In the genomic region with DNA sequence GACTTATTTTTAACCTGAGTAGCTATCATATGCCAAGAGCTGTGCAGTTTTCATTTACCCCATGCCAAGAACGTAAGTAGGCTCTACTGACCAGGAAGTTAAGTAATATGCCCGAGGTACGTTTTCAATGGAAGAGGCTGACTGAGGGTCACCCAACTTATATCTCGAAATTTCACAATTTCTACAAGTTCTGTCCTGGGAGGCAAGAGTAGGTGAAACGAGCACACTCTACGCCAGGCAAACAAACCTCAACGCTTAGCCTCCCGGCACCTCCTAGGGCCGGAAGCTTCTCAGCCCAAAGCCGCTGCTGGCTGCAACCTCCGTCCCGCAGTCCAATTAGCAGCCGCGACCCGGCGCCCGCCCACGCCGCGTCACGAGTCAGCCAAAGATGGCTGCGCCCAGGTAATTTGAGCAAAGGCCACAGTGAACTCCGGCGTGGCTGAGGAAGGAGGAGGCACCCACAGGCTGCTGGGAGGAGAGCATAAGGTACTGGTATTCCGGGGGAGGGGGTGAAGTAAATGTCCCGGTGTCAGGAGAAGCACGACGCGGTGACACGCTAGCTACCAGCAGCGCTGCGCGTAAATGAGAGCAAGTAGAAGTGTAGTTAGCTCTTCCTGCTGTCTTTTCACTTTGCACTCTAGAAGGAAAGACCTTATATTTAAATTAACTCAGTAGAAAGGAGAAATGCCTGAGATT, we compare ENCODE assay signal across 1 cellular context.
TF ChIP-seq lines count a peak whose summit lies in the region.

TSS of gene TMEM126A (plus strand) at position 364 of the 696 bp plus-strand sequence. CDS start 2,289 bp downstream, outside the sequence.

TF ChIP-seq in K562, 482 proteins besides CTCF, POLR2A, EP300 and RAD21 (continued from another document and continues in another):
- TF ChIP-seq, protein P1, sequence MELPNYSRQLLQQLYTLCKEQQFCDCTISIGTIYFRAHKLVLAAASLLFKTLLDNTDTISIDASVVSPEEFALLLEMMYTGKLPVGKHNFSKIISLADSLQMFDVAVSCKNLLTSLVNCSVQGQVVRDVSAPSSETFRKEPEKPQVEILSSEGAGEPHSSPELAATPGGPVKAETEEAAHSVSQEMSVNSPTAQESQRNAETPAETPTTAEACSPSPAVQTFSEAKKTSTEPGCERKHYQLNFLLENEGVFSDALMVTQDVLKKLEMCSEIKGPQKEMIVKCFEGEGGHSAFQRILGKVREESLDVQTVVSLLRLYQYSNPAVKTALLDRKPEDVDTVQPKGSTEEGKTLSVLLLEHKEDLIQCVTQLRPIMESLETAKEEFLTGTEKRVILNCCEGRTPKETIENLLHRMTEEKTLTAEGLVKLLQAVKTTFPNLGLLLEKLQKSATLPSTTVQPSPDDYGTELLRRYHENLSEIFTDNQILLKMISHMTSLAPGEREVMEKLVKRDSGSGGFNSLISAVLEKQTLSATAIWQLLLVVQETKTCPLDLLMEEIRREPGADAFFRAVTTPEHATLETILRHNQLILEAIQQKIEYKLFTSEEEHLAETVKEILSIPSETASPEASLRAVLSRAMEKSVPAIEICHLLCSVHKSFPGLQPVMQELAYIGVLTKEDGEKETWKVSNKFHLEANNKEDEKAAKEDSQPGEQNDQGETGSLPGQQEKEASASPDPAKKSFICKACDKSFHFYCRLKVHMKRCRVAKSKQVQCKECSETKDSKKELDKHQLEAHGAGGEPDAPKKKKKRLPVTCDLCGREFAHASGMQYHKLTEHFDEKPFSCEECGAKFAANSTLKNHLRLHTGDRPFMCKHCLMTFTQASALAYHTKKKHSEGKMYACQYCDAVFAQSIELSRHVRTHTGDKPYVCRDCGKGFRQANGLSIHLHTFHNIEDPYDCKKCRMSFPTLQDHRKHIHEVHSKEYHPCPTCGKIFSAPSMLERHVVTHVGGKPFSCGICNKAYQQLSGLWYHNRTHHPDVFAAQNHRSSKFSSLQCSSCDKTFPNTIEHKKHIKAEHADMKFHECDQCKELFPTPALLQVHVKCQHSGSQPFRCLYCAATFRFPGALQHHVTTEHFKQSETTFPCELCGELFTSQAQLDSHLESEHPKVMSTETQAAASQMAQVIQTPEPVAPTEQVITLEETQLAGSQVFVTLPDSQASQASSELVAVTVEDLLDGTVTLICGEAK (IDR thresholded peaks at IDR 0.05), result peak; percentile 66
- TF ChIP-seq, protein P1 (CRISPR knock-in tag; IDR thresholded peaks at IDR 0.05), result no peak
- TF ChIP-seq, protein P2, sequence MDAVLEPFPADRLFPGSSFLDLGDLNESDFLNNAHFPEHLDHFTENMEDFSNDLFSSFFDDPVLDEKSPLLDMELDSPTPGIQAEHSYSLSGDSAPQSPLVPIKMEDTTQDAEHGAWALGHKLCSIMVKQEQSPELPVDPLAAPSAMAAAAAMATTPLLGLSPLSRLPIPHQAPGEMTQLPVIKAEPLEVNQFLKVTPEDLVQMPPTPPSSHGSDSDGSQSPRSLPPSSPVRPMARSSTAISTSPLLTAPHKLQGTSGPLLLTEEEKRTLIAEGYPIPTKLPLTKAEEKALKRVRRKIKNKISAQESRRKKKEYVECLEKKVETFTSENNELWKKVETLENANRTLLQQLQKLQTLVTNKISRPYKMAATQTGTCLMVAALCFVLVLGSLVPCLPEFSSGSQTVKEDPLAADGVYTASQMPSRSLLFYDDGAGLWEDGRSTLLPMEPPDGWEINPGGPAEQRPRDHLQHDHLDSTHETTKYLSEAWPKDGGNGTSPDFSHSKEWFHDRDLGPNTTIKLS (IDR thresholded peaks at IDR 0.05; ENCODE audit: borderline replicate concordance, low read depth), result peak; percentile 78; the same call in 1 of the 2 replicates
- TF ChIP-seq, protein P3, sequence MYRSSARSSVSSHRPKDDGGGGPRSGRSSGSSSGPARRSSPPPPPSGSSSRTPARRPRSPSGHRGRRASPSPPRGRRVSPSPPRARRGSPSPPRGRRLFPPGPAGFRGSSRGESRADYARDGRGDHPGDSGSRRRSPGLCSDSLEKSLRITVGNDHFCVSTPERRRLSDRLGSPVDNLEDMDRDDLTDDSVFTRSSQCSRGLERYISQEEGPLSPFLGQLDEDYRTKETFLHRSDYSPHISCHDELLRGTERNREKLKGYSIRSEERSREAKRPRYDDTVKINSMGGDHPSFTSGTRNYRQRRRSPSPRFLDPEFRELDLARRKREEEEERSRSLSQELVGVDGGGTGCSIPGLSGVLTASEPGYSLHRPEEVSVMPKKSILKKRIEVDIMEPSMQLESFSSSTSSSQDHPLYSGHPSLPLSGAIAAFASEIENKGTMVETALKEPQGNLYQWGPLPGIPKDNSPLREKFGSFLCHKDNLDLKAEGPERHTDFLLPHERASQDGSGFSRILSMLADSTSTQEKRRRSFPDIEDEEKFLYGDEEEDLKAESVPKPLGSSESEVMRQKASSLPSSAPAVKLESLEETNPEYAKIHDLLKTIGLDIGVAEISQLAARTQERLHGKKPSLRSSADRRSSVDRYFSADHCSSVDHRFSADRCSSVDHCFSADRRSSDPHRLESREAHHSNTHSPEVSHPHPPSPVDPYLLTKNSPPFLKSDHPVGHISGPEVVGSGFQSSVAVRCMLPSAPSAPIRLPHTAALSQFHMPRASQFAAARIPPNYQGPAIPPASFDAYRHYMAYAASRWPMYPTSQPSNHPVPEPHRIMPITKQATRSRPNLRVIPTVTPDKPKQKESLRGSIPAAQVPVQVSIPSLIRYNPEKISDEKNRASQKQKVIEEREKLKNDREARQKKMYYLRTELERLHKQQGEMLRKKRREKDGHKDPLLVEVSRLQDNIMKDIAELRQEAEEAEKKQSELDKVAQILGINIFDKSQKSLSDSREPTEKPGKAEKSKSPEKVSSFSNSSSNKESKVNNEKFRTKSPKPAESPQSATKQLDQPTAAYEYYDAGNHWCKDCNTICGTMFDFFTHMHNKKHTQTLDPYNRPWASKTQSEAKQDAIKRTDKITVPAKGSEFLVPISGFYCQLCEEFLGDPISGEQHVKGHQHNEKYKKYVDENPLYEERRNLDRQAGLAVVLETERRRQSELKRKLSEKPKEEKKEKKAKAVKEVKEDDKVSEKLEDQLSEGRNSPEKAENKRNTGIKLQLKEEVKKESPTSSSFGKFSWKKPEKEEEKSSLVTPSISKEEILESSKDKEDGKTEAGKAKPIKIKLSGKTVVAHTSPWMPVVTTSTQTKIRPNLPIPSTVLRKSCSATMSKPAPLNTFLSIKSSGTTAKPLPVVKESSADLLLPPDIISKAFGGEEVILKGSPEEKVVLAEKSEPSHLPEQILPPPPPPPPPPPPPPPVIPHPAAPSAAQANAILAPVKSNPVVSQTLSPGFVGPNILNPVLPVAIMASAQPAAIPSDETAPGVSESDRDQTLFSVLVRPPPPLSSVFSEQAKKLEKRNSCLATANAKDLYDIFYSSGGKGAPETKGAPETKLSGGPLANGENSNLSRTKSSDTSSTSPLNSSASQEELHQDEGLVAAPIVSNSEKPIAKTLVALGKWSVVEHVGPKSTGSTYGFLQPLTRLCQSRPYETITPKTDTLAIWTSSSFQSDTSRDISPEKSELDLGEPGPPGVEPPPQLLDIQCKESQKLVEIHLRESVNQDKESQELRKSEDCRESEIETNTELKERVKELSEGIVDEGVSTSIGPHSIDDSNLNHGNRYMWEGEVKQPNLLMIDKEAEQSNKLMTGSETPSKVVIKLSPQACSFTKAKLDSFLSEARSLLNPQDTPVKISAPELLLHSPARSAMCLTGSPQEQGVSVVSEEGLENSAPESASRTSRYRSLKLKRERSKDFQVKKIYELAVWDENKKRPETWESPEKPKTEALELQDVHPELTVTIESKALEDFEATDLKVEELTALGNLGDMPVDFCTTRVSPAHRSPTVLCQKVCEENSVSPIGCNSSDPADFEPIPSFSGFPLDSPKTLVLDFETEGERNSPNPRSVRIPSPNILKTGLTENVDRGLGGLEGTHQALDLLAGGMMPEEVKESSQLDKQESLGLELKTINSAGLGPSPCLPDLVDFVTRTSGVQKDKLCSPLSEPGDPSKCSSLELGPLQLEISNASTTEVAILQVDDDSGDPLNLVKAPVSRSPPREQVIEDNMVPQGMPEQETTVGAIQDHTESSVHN (IDR thresholded peaks at IDR 0.05; ENCODE audit: borderline replicate concordance in 1 of 2, low read depth in 1 of 2), result no peak
- TF ChIP-seq HNRNPK (IDR thresholded peaks at IDR 0.05; ENCODE audit: low read depth, low read length, poor library complexity, severe bottlenecking) (no peak), TBP (optimal IDR thresholded peaks at IDR 0.05; ENCODE audit: low read depth, low read length) (peak; percentile 90), NR2C2 (CRISPR knock-in tag; IDR thresholded peaks at IDR 0.05) (peak; percentile 45; the same call in 1 of the 2 replicates), NR2C2 (tag; IDR thresholded peaks at IDR 0.05) (peak; percentile 95), ZNF507 (tag; conservative IDR thresholded peaks at IDR 0.05) (no peak), KDM2B (CRISPR knock-in tag; IDR thresholded peaks at IDR 0.05) (no peak), NCOA2 (IDR thresholded peaks at IDR 0.05; ENCODE audit: partially characterized antibody in 2 of 2) (no peak), ID3 (CRISPR knock-in tag; IDR thresholded peaks at IDR 0.05) (no peak), ID3 (tag; IDR thresholded peaks at IDR 0.05) (peak; percentile 39; the same call in 1 of the 2 replicates), RCOR1 (IDR thresholded peaks at IDR 0.05; ENCODE audit: borderline replicate concordance in 1 of 2, low read depth in 2 of 2, low read length in 2 of 2) (peak in 1 of 2 experiments; percentile 71; a peak in 2 of 4 replicates), HES1 (IDR thresholded peaks at IDR 0.05; ENCODE audit: low read depth) (no peak), HDGF (IDR thresholded peaks at IDR 0.05) (no peak), ETV5 (CRISPR knock-in tag; IDR thresholded peaks at IDR 0.05; ENCODE audit: low read depth) (peak; percentile 88), SNRNP70 (optimal IDR thresholded peaks at IDR 0.05; ENCODE audit: low read depth, low read length) (no peak)
- TF ChIP-seq, protein P4, sequence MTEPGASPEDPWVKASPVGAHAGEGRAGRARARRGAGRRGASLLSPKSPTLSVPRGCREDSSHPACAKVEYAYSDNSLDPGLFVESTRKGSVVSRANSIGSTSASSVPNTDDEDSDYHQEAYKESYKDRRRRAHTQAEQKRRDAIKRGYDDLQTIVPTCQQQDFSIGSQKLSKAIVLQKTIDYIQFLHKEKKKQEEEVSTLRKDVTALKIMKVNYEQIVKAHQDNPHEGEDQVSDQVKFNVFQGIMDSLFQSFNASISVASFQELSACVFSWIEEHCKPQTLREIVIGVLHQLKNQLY (CRISPR knock-in tag; conservative IDR thresholded peaks at IDR 0.05), result 0 out of 4 replicates have a peak, but pooled peaks of 1 of the 2 experiments have one; percentile 13
- TF ChIP-seq, protein P5, sequence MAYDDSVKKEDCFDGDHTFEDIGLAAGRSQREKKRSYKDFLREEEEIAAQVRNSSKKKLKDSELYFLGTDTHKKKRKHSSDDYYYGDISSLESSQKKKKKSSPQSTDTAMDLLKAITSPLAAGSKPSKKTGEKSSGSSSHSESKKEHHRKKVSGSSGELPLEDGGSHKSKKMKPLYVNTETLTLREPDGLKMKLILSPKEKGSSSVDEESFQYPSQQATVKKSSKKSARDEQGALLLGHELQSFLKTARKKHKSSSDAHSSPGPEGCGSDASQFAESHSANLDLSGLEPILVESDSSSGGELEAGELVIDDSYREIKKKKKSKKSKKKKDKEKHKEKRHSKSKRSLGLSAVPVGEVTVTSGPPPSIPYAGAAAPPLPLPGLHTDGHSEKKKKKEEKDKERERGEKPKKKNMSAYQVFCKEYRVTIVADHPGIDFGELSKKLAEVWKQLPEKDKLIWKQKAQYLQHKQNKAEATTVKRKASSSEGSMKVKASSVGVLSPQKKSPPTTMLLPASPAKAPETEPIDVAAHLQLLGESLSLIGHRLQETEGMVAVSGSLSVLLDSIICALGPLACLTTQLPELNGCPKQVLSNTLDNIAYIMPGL (CRISPR knock-in tag; IDR thresholded peaks at IDR 0.05), result peak; percentile 78; the same call in 1 of the 2 replicates
- TF ChIP-seq, protein P6, sequence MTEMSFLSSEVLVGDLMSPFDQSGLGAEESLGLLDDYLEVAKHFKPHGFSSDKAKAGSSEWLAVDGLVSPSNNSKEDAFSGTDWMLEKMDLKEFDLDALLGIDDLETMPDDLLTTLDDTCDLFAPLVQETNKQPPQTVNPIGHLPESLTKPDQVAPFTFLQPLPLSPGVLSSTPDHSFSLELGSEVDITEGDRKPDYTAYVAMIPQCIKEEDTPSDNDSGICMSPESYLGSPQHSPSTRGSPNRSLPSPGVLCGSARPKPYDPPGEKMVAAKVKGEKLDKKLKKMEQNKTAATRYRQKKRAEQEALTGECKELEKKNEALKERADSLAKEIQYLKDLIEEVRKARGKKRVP (CRISPR knock-in tag; IDR thresholded peaks at IDR 0.05), result no peak
